Comparison of ENCODE assay signal across 9 cellular contexts in genomic region chr6:163355471-163355991, GRCh38. TPM values are rescaled to one million over a fixed set of nuclear protein-coding genes. Genes with fewer than 3 reads are reported as not detected.
DNase-seq lines count a peak whose midpoint lies in the region; ATAC-seq and TF ChIP-seq lines count a peak whose summit lies in the region.
"Had no signal": no experiment of that assay in that cellular context is flagged by ENCODE, and none has a peak within 500 bp of the region (broad histone marks: within the 10 kb centered on the region; RNA-seq: fewer than 3 reads in every experiment).

No MANE protein-coding gene starts in this region.

- TF ChIP-seq CTCF in ascending aorta (IDR thresholded peaks at IDR 0.05) (no peak), testis (IDR thresholded peaks at IDR 0.05) (no peak)

- intact Hi-C loops in ascending aorta (cut with DNase I) = loop anchor here (5.0 kb wide), 1 partner anchor 57 kb away; the partner anchor contains the start of gene QKI
- intact Hi-C loops in testis (cut with DNase I; ENCODE audit: low total_unique reads) = no loop called here

- 36 to 41% methylated on average over 8 of the region's 8 CpGs for WGBS in testis, 2 donors

- TF ChIP-seq POLR2A in testis (IDR thresholded peaks at IDR 0.05) = no peak

- DNase-seq in ELR (ENCODE audit: low read depth) (peak; percentile 90), ascending aorta (ENCODE audit: low spot score in 2 of 2) (peak in 1 of 2 donors; percentile 78), left lobe of liver (ENCODE audit: low spot score) (no peak), testis (peak; percentile 49), HuH-7.5 (ENCODE audit: low spot score) (no peak)
- DNase-seq in NK-92 treated with Interleukin-12 subunit alpha and Interleukin-12 subunit beta, amount 100 ng/mL, for 24 hours (lab: John Stamatoyannopoulos, UW) = no peak
- DNase-seq: activated naive CD8-positive, alpha-beta T cell treated with anti-CD3 and anti-CD28 coated beads, Interleukin-2, amount 10 ng/mL, durations not matched to agents 7 days and 5 days had no signal

- H3K27me3 ChIP-seq in ascending aorta = no peaks in the 10 kb centered on the region
- H3K27me3 ChIP-seq in testis = no peaks in the 10 kb centered on the region

- H3K4me3 ChIP-seq in ascending aorta (peak overlapping the region in 1 of 2 donors; percentile 38), testis (no peak overlapping the region)

- peaks cover 0 to 6% of the 10 kb centered on the region in 2 donors for H3K4me1 ChIP-seq in ascending aorta
- H3K4me1 ChIP-seq in testis = peaks cover 45% of the 10 kb centered on the region

- peak; percentile 25 for ATAC-seq in HG03139 (IDR thresholded peaks at IDR 0.05; ENCODE audit: unreplicated experiment)
- peak; percentile 65 for ATAC-seq in left lobe of liver
- no peak for ATAC-seq in GM18867 (IDR thresholded peaks at IDR 0.05; ENCODE audit: unreplicated experiment)

- H3K9me3 ChIP-seq in ascending aorta (no peaks in the 10 kb centered on the region), testis (no peaks in the 10 kb centered on the region)

- H3K36me3 ChIP-seq in ascending aorta (no peaks in the 10 kb centered on the region), testis (ENCODE audit: low read depth, missing control alignments) (no peaks in the 10 kb centered on the region)

- H3K27ac ChIP-seq in ascending aorta (peak overlapping the region; percentile 51 to 59), testis (peak overlapping the region; percentile 5 to 66)

RNA-seq across cellular contexts. Expression of gene QKI, which starts 59.0 kb away (rescaled TPM):
- total RNA-seq in ascending aorta (91.0 TPM), left lobe of liver (45.2 TPM), testis (100 to 1,000 TPM; 315 to 366 TPM)
- 148 TPM for polyA plus RNA-seq in testis (ENCODE audit: insufficient read depth, low read depth, low replicate concordance)

Comparison
In these comparisons a context has a peak if more than half of its experiments do, and no peak if none do; other contexts are left out.
1. DNase-seq: peak in ELR (single experiment) and testis (single experiment); none in left lobe of liver (single experiment), NK-92 treated with Interleukin-12 subunit alpha and Interleukin-12 subunit beta, amount 100 ng/mL, for 24 hours (single experiment) and HuH-7.5 (single experiment).